ENCODE assay signal across 8 cellular contexts in the genomic region with DNA sequence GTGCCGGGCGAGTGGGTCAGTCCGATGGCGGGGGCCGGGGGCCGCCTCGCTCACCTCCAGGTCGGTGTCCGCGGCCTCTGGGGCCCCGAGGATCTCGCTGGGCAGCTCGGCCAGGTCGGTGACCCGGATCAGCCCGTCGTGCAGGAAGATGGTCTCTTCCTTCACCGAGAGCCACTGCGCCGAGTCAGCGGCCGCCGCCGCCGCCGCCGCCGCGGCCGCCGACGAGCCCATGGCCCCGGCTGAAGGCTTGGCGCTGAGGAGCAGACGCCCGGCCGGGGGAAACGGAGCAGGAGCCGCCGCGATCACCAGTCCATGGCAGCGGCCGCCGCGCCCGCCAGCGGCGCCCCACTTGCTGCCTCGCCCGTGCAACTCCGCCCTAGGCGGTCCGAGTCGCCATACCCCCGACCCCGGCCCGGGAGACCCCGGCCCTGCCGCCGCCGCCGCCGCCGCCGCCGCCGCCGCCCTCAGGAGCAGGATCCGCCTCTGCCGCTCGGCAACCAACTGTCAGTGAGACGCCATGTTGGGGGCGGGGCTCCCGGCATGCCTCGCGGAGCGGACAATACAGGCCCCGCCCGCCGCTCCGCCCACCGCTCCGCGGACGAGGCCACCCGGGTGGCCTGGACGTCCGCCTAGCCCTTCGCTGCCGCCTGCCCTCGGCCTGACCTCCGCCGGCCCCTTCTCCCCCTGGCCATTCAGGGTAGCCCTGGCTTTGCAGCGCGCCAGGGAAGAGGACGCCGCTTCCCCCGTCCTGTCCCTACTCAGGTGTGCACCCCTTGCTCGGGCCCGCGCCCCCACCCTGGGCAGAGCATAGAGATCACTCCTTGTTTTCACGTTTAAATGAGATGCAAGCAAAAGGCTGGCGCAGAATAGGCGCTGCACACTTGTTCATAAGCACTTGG. TPM values are rescaled to one million over a fixed set of nuclear protein-coding genes. Genes with fewer than 3 reads are reported as not detected.
DNase-seq lines count a peak whose midpoint lies in the region; ATAC-seq, FAIRE-seq and TF ChIP-seq lines count a peak whose summit lies in the region.

A gene with protein sequence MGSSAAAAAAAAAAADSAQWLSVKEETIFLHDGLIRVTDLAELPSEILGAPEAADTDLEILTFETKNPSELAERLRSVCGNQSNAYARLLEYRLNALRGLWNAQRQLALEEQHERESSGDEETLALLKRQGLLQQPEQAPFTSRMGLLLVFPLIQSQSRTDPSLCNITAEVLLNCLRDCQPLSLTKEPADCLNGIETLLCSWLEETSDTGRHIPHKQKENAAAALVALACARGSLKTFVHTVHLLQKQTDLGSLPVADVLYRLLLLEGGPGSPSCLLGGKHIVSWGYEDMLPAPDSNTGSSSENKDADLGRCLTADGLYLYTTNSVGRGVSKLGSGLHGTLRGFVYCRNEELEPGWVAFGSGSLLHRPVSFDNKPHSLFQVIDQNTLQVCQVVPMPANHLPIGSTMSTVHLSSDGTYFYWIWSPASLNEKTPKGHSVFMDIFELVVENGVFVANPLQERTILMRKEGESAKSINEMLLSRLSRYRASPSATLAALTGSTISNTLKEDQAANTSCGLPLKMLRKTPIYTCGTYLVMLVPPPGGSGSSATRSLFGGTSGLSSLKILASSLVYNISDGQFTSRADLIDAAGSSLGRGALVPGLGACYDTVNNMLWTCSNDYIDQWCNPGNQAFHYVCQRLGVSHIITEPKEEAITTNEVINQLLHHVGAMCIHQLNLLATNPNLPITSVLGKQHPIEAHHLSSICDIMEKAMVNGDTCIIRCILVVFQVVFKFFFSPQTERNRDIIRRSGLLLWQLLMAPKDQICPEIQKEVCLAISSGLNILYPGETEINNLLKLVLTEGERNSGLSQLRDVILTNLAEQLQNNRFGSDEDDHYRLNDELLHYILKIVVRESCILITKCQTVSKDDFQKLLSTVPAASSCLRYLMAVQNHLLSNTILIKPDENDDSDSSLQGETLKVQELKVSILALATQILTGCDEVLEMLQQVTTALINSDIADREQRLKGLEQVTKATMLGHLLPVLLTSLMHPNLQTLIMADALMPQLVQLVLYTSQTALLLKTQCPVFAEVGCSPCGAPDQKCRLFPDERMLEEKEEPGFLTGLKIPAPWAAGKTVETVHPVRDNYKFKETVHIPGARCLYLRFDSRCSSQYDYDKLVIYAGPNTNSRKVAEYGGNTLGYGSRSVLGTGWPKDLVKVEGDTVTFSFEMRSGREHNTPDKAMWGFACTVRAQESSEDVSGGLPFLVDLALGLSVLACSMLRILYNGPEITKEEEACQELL (N-terminal part only) (minus strand): TSS at position 534 of the 899 bp plus-strand sequence. CDS start 303 bp downstream, at position 231.

- H3K79me2 ChIP-seq in OCI-LY1 (ENCODE audit: insufficient read depth, low read length) (peaks cover 43% of the 10 kb centered on the region), endothelial cell of umbilical vein (ENCODE audit: control insufficient read depth, insufficient read depth, low read length) (peaks cover 26% of the 10 kb centered on the region)

- intact Hi-C loops in endothelial cell of umbilical vein (cut with micrococcal nuclease), result loop anchor here (1.0 to 10.0 kb wide), 2 partner anchors 27 to 367 kb away; a partner anchor contains a TSS

- FAIRE-seq in endothelial cell of umbilical vein (lab: Jason Lieb, UNC), result peak; percentile 63

- DNase-seq in Caki2 (ENCODE audit: low read depth), result peak; percentile 72
- DNase-seq in activated CD8-positive, alpha-beta memory T cell treated with anti-CD3 and anti-CD28 coated beads, Interleukin-2, amount 50 U/mL, for 4 hours, result peak; percentile 94
- peak; percentile 84 for DNase-seq in endothelial cell of umbilical vein (ENCODE audit: low read depth, low spot score)
- DNase-seq in midbrain (lab: John Stamatoyannopoulos, UW), result peak; percentile 95
- peak; percentile 89 to 91 for DNase-seq in stimulated activated CD8-positive, alpha-beta memory T cell treated with anti-CD3 and anti-CD28 coated beads, Interleukin-15, amount 100 ng/mL, for 48 hours (ENCODE audit: low read depth in 2 of 2)

- CTCF ChIA-PET in endothelial cell of umbilical vein (lab: Charles Lee), result interaction anchor here (1.4 kb wide), 1 partner anchor 184 kb away, joined by 3 read pairs; no protein-coding TSS in a partner anchor

- H3K27me3 ChIP-seq in HUES6 (ENCODE audit: control insufficient read depth, insufficient read depth, low read length), result no peaks in the 10 kb centered on the region
- H3K27me3 ChIP-seq in OCI-LY1 (ENCODE audit: insufficient read depth, low read length), result no peaks in the 10 kb centered on the region
- H3K27me3 ChIP-seq in endothelial cell of umbilical vein (ENCODE audit: control insufficient read depth in 2 of 2, insufficient read depth in 2 of 2, low read length in 2 of 2), result no peaks in the 10 kb centered on the region

- H3K4me1 ChIP-seq in HUES6 (ENCODE audit: control insufficient read depth, insufficient read depth, low read length) (peaks cover 7% of the 10 kb centered on the region; the same call in 1 of the 2 replicates), OCI-LY1 (ENCODE audit: insufficient read depth, low read length, severe bottlenecking) (peaks cover 27% of the 10 kb centered on the region), endothelial cell of umbilical vein (ENCODE audit: control insufficient read depth, extremely low read depth, insufficient read depth, low read length) (peaks cover 12% of the 10 kb centered on the region)

- BruUV-seq in endothelial cell of umbilical vein (replicated peaks; lab: Mats Ljungman, UMichigan), result no TSS peak

- ATAC-seq in GM21423 (IDR thresholded peaks at IDR 0.05; ENCODE audit: unreplicated experiment), result peak; percentile 88

- in situ Hi-C loops in Caki2 (cut with HindIII; ENCODE audit: low pct_unique_long_range_greater_than_20kb, low sequenced_read_pairs), result no loop called here

- H3K4me3 ChIP-seq in HUES6 (ENCODE audit: low read depth, low read length) (peak within 1 kb of the TSS; percentile 73), OCI-LY1 (ENCODE audit: low read depth, low read length, poor library complexity, severe bottlenecking) (peak within 1 kb of the TSS; percentile 98), endothelial cell of umbilical vein (replicated peaks in 1 of 3; ENCODE audit: insufficient read depth in 1 of 3, low read depth in 1 of 3, low read length in 3 of 3) (peak within 1 kb of the TSS; percentile 71 to 95 (median 72))

- no peaks in the 10 kb centered on the region for H3K9me1 ChIP-seq in endothelial cell of umbilical vein (replicated peaks; ENCODE audit: control insufficient read depth, extremely low read depth, insufficient read depth, low read length)

- TF ChIP-seq CTCF in OCI-LY1 (IDR thresholded peaks at IDR 0.05; ENCODE audit: low read length) (no peak), endothelial cell of umbilical vein (IDR thresholded peaks at IDR 0.05; ENCODE audit: extremely low read depth in 1 of 2, insufficient read depth in 1 of 2, low read depth in 1 of 2, low read length in 2 of 2) (no peak)

- H3K9ac ChIP-seq in HUES6 (ENCODE audit: low read length) (peak within 1 kb of the TSS; percentile 74), OCI-LY1 (ENCODE audit: low read length) (peak within 1 kb of the TSS; percentile 96), endothelial cell of umbilical vein (replicated peaks; ENCODE audit: extremely low read depth, insufficient read depth, low read length) (peak within 1 kb of the TSS; percentile 82)

- dilution Hi-C loops in endothelial cell of umbilical vein (cut with MboI; ENCODE audit: extremely low pct_ligation_motif_present, low sequenced_read_pairs), result no loop called here

- H4K20me1 ChIP-seq in OCI-LY1 (ENCODE audit: insufficient read depth, low read length), result no peaks in the 10 kb centered on the region
- no peaks in the 10 kb centered on the region for H4K20me1 ChIP-seq in endothelial cell of umbilical vein (replicated peaks; ENCODE audit: control insufficient read depth, extremely low read depth, insufficient read depth, low read length)

- peak within 1 kb of the TSS; percentile 96 for H2AFZ ChIP-seq in OCI-LY1 (ENCODE audit: low read length)
- peak within 1 kb of the TSS; percentile 100 for H2AFZ ChIP-seq in endothelial cell of umbilical vein (ENCODE audit: low read depth, low read length)

- no peaks in the 10 kb centered on the region for H3K9me2 ChIP-seq in OCI-LY1 (ENCODE audit: low read depth, low read length)

- POLR2A ChIA-PET in endothelial cell of umbilical vein (lab: Charles Lee), result no interaction called here

- H3K9me3 ChIP-seq in HUES6 (ENCODE audit: control insufficient read depth, insufficient read depth, low read depth, low read length) (no peaks in the 10 kb centered on the region), OCI-LY1 (ENCODE audit: low read length) (no peaks in the 10 kb centered on the region), endothelial cell of umbilical vein (replicated peaks; ENCODE audit: control insufficient read depth, insufficient read depth, low read length) (no peaks in the 10 kb centered on the region)

- H3K36me3 ChIP-seq in HUES6 (ENCODE audit: control insufficient read depth, insufficient read depth, low read length) (no peaks in the 10 kb centered on the region), OCI-LY1 (ENCODE audit: insufficient read depth, low read length) (no peaks in the 10 kb centered on the region), endothelial cell of umbilical vein (ENCODE audit: control insufficient read depth in 2 of 2, extremely low read depth in 1 of 2, insufficient read depth in 2 of 2, low read length in 2 of 2) (no peaks in the 10 kb centered on the region)

- H3K27ac ChIP-seq in HUES6 (ENCODE audit: low read depth, low read length) (peak within 1 kb of the TSS; percentile 53; the same call in 1 of the 2 replicates), OCI-LY1 (ENCODE audit: low read depth, low read length, poor library complexity, severe bottlenecking) (peak within 1 kb of the TSS; percentile 88), endothelial cell of umbilical vein (ENCODE audit: insufficient read depth, low read depth, low read length) (peak within 1 kb of the TSS; percentile 35)

- H3K4me2 ChIP-seq in OCI-LY1 (ENCODE audit: low read length) (peak within 1 kb of the TSS; percentile 98), endothelial cell of umbilical vein (ENCODE audit: insufficient read depth, low read length) (peak within 1 kb of the TSS; percentile 70)

- peak; percentile 93 for TF ChIP-seq POLR2A in endothelial cell of umbilical vein (IDR thresholded peaks at IDR 0.05; ENCODE audit: low read depth, low read length)

- H3F3A ChIP-seq in OCI-LY1 (ENCODE audit: insufficient read depth, low read length), result no peaks in the 10 kb centered on the region

RNA-seq across cellular contexts. Expression of the gene that starts here (rescaled TPM):
- 2.6 and 10.0 TPM in 2 replicates for total RNA-seq in Caki2 (2014; rRNA removed; shearing (Covaris generic); ENCODE audit: low replicate concordance)
- 38.8 and 47.7 TPM in 2 replicates for total RNA-seq in endothelial cell of umbilical vein
- 9.7 and 11.1 TPM in 2 replicates for polyA plus RNA-seq in endothelial cell of umbilical vein
- 8.8 and 10.2 TPM in 2 replicates for polyA plus RNA-seq in endothelial cell of umbilical vein (2011; cell fraction: cytosol; rRNA removed)
- polyA plus RNA-seq in endothelial cell of umbilical vein (2011; cell fraction: nucleus; rRNA removed), result 58.1 and 58.5 TPM in 2 replicates
- 18.0 and 23.4 TPM in 2 replicates for polyA plus RNA-seq in endothelial cell of umbilical vein (2012)
- polyA minus RNA-seq in endothelial cell of umbilical vein, result 55.3 and 58.0 TPM in 2 replicates
- 19.2 TPM for polyA minus RNA-seq in endothelial cell of umbilical vein (2011; cell fraction: cytosol; rRNA and poly(A)+ RNA removed)
- polyA minus RNA-seq in endothelial cell of umbilical vein (2011; cell fraction: nucleus; rRNA and poly(A)+ RNA removed), result 97.5 and 125 TPM in 2 replicates

Comparison
In these comparisons a context has a peak if more than half of its experiments do, and no peak if none do; other contexts are left out.
1. Peak in every context shown above with its lines: DNase-seq, ATAC-seq, H3K4me3 ChIP-seq and H3K27ac ChIP-seq.
2. H3K27ac ChIP-seq: peak in every context shown above with its lines; median percentile 88 in OCI-LY1; 53 in HUES6; 35 in endothelial cell of umbilical vein.